12 cellular contexts compared by ENCODE assay signal in the genomic region with DNA sequence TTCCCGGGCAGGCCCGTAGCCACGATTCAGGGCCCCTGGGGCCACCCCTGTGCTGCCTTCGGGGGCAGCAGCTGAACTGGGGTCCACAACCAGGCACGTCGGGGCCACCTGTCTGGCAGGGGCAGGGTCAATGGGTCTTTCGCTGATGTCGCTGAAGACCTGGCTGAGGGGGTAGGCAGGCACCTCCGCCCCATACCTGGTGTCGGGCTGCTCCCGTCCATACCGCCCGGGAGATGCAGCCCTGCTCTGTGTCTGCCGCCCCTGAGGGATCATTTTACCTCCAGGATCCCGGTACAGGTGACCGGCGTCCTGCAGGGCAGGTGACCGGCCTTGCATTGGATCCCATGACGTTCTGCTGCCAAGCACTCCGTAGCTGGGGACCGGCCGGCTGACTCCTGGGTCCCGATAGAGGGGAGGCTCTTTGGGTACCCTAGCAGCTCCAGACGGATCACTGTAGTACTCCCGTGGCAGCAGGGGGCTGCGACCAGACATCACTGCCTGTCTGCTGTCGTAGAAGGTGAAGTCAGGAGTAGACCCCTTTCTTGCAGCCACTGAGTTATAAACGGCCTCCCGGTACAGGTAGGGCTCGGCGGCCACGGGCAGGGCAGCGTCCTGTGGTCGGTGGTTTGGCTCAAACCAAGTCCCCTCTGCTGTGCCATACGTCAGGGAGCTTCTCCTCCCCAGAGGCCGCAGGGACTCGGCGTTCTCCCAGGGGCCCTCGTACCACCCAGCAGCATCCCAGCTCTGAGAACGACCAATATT.
"Had no signal": no experiment of that assay in that cellular context is flagged by ENCODE, and none has a peak within 500 bp of the region (broad histone marks: within the 10 kb centered on the region; RNA-seq: fewer than 3 reads in every experiment).

No MANE protein-coding gene starts in this region.

- H3K27ac ChIP-seq: right lobe of liver had no signal

- H3K4me3 ChIP-seq: esophagus muscularis mucosa, mucosa of descending colon, right lobe of liver had no signal

- H3K27me3 ChIP-seq: esophagus muscularis mucosa, right lobe of liver had no signal

- ATAC-seq: activated naive CD8-positive, alpha-beta T cell treated with anti-CD3 and anti-CD28 coated beads, Interleukin-2, amount 50 U/mL, for 24 hours; activated T-helper 17 cell treated with anti-CD3 and anti-CD28 coated beads, Interleukin-2, amount 50 U/mL, for 72 hours; mucosa of descending colon; naive thymus-derived CD8-positive, alpha-beta T cell; right lobe of liver had no signal

- H3K36me3 ChIP-seq: right lobe of liver had no signal

- H3K9me3 ChIP-seq: esophagus muscularis mucosa, mucosa of descending colon, right lobe of liver had no signal

- DNase-seq: activated CD4-positive, alpha-beta T cell treated with anti-CD3 and anti-CD28 coated beads, Interleukin-2, amount 50 U/mL, for 4 hours; activated CD4-positive, CD25-positive, alpha-beta regulatory T cell treated with anti-CD3 and anti-CD28 coated beads, Interleukin-2, amount 50 U/mL, for 72 hours; activated naive CD4-positive, alpha-beta T cell treated with anti-CD3 and anti-CD28 coated beads for 36 hours; activated naive CD8-positive, alpha-beta T cell treated with anti-CD3 and anti-CD28 coated beads, Interleukin-2, amount 50 U/mL, for 24 hours; mucosa of descending colon; right lobe of liver had no signal

- FAIRE-seq: astrocyte, colon, urothelium cell line had no signal
